In the genomic region with DNA sequence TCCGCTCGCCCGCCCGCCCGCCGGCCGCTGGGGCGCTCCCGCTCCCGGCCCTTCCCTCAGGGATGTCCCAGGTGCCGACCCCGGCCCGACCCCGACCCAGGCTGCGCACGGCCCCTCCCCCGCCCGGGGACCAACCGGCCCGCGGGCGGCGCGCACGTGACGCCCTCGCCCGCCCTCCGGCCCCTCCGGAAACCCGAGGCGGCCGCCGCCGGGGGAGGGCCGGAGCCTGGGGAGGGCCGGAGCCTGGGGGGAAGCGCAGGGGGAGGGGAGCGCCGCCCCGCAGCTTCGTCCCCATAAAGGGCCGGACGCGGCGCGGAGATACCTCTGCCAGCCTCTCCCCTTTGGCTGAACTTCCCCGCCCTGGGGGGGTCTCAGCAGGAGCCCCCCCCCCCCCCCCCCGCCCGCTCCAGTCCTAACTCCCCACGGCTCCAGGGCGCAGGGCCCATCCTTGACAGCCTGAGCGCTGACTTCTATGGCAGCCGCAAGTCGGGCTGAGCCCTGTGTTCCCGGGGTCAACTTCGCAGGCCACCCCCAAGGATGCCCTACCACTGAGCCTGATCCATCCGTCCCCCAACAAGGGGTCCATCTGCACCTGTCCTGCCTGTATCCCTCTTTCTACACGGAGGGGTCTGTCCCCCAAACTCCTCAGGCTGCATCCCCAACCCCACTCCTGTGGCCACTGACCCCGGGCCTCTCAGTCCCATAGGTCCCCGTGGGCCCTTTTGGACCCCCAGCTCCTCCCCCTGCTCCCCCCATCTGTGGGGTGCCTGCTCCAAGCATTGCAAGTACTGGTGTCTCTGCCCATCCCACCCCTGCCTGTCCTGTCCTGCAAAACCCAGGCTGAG, we compare ENCODE assay signal across 8 cellular contexts. TPM values are rescaled to one million over a fixed set of nuclear protein-coding genes. Genes with fewer than 3 reads are reported as not detected.
A peak's percentile ranks its signal among the peaks of the same experiment; 100 is the strongest.
DNase-seq lines count a peak whose midpoint lies in the region; ATAC-seq, FAIRE-seq and TF ChIP-seq lines count a peak whose summit lies in the region.

A gene (minus strand): TSS at position 69 of the 845 bp plus-strand sequence. CDS start 174 bp downstream, outside the sequence.

- POLR2A ChIA-PET in A549 (lab: Yijun Ruan, JAX): no interaction called here

- CTCF ChIA-PET in A549 (lab: Yijun Ruan, JAX): interaction anchor here (0.6 to 2.3 kb wide), 7 partner anchors 10 to 98 kb away, joined by 3 to 18 read pairs (median 7); a partner anchor contains a TSS

- no peak for TF ChIP-seq RAD21 in A549 (conservative IDR thresholded peaks at IDR 0.05 in 1 of 2, IDR thresholded peaks at IDR 0.05 in 1 of 2)

- TF ChIP-seq POLR2A in A549 (IDR thresholded peaks at IDR 0.05; ENCODE audit: low read length) (no peak), right lobe of liver (IDR thresholded peaks at IDR 0.05) (no peak)

- H3K27me3 ChIP-seq in right lobe of liver (no peaks in the 10 kb centered on the region), upper lobe of right lung (peaks cover 15% of the 10 kb centered on the region)

- H3K9me3 ChIP-seq in A549 (no peaks in the 10 kb centered on the region), right lobe of liver (no peaks in the 10 kb centered on the region), upper lobe of right lung (no peaks in the 10 kb centered on the region)

- intact Hi-C loops in right lobe of liver (cut with DNase I): no loop called here
- intact Hi-C loops in upper lobe of right lung (cut with DNase I): loop anchor here (10.0 kb wide), 1 partner anchor 243 kb away; a partner anchor contains a TSS

- DNase-seq in A549 (ENCODE audit: low read depth in 1 of 2, low spot score in 1 of 2) (no peak), GM10266 (ENCODE audit: extremely low spot score) (peak; percentile 92), NCI-H226 (peak; percentile 47), cerebellum (ENCODE audit: low spot score) (peak; percentile 63), right lobe of liver (no peak), upper lobe of right lung (no peak)
- no peak for DNase-seq in central memory CD4-positive, alpha-beta T cell

- H3K4me2 ChIP-seq in A549: peak within 1 kb of the TSS; percentile 90

- H3K27ac ChIP-seq in A549: peak within 1 kb of the TSS; percentile 98 to 99
- H3K27ac ChIP-seq in right lobe of liver: no peak within 1 kb of the TSS
- H3K27ac ChIP-seq in upper lobe of right lung: peak within 1 kb of the TSS; percentile 17

- 63% methylated on average over 5 of the region's 61 CpGs for WGBS in A549 (ENCODE audit: missing lambda C conversion rate)
- 18% methylated on average over 5 of the region's 61 CpGs for WGBS in right lobe of liver (ENCODE audit: insufficient coverage, low coverage, low lambda C conversion rate, missing lambda C conversion rate)

- TF ChIP-seq CTCF in A549 (IDR thresholded peaks at IDR 0.05) (no peak), GM10266 (IDR thresholded peaks at IDR 0.05; ENCODE audit: control insufficient read depth, insufficient read depth, low read depth, missing control alignments) (no peak), right lobe of liver (IDR thresholded peaks at IDR 0.05) (no peak), upper lobe of right lung (IDR thresholded peaks at IDR 0.05) (no peak)

- TF ChIP-seq EP300 in A549 (IDR thresholded peaks at IDR 0.05): no peak

- peaks cover 23% of the 10 kb centered on the region for H3K4me1 ChIP-seq in A549
- peaks cover 0 to 24% (median 8%) of the 10 kb centered on the region in 4 donors for H3K4me1 ChIP-seq in right lobe of liver
- peaks cover 12% of the 10 kb centered on the region for H3K4me1 ChIP-seq in upper lobe of right lung

- FAIRE-seq in A549 (lab: Jason Lieb, UNC): no peak

- ATAC-seq in A549: peak; percentile 10 to 17; a peak in 3 of 6 replicates
- ATAC-seq in right lobe of liver: peak in 3 of 4 donors; percentile 9 to 27 (median 17)
- ATAC-seq in upper lobe of right lung: peak; percentile 15
- ATAC-seq in HG02571 (IDR thresholded peaks at IDR 0.05; ENCODE audit: unreplicated experiment): no peak

- H3K36me3 ChIP-seq in right lobe of liver: no peaks in the 10 kb centered on the region
- H3K36me3 ChIP-seq in upper lobe of right lung: no peaks in the 10 kb centered on the region

- H3K4me3 ChIP-seq in A549: peak within 1 kb of the TSS; percentile 90
- peak within 1 kb of the TSS; percentile 37 to 48 (median 42) for H3K4me3 ChIP-seq in right lobe of liver
- H3K4me3 ChIP-seq in upper lobe of right lung: peak within 1 kb of the TSS; percentile 50

TF ChIP-seq in A549, 52 proteins besides CTCF, POLR2A, EP300 and RAD21:
- no peak for TF ChIP-seq MAFK (IDR thresholded peaks at IDR 0.05; ENCODE audit: partially characterized antibody)
- TF ChIP-seq FOXS1 (CRISPR knock-in tag; IDR thresholded peaks at IDR 0.05): no peak
- no peak for TF ChIP-seq ESRRA (IDR thresholded peaks at IDR 0.05; ENCODE audit: borderline replicate concordance, low read length)
- no peak for TF ChIP-seq CBX8 (IDR thresholded peaks at IDR 0.05)

RNA-seq across cellular contexts. Expression of the gene that starts here (rescaled TPM):
- 12.5 and 13.5 TPM in 2 replicates for polyA plus RNA-seq in A549 (2011; rRNA removed)
- polyA plus RNA-seq in A549 (2012; cell fraction: cytosol; rRNA removed): 29.7 and 32.2 TPM in 2 replicates
- 124 and 133 TPM in 2 replicates for polyA plus RNA-seq in A549 (2012; cell fraction: nucleus; rRNA removed)
- polyA plus RNA-seq in A549 (2017; fragmentation: RNase III; extraction: RNeasy Plus Mini Kit Qiagen cat#74134 plus additional on column Dnase treatment): 24.1 to 26.0 TPM (median 25.8 TPM) in 3 replicates
- 13.0 and 15.1 TPM in 2 replicates for polyA minus RNA-seq in A549 (2011; rRNA and poly(A)+ RNA removed)
- 6.1 TPM for total RNA-seq in cerebellum
- 1 to 10 TPM; 2.1 to 7.6 (median 3.6) TPM for total RNA-seq in right lobe of liver
- 22.2 TPM for total RNA-seq in upper lobe of right lung

Comparison
In these comparisons a context has a peak if more than half of its experiments do, and no peak if none do; other contexts are left out.
1. DNase-seq: peak in GM10266 (single experiment), NCI-H226 (single experiment) and cerebellum (single experiment); none in A549 (0 of 2), right lobe of liver (0 of 3), upper lobe of right lung (single experiment) and central memory CD4-positive, alpha-beta T cell (single experiment).
2. H3K27ac ChIP-seq: peak in A549 (2 of 2) and upper lobe of right lung (single experiment); none in right lobe of liver (0 of 3).
3. Peak in every context shown above with its lines, with median percentiles within 50 percentile points of each other: H3K4me3 ChIP-seq.